ENCODE assay signal across 8 cellular contexts in genomic region chr1:244964112-244964971, GRCh38.
DNase-seq lines count a peak whose midpoint lies in the region; ATAC-seq and TF ChIP-seq lines count a peak whose summit lies in the region.

No MANE protein-coding gene starts in this region.

- H3K4me2 ChIP-seq in Loucy (ENCODE audit: low read depth, low read length, poor library complexity, severe bottlenecking) = peak overlapping the region; percentile 38

- H3K36me3 Mint-ChIP-seq in immature natural killer cell = no peaks in the 10 kb centered on the region
- H3K36me3 Mint-ChIP-seq in stimulated activated effector memory CD8-positive, alpha-beta T cell treated with anti-CD3 and anti-CD28 coated beads, Interleukin-12 subunit alpha, Interleukin-12 subunit beta, amount 100 ng/mL, for 72 hours = peaks cover 2% of the 10 kb centered on the region

- H3K4me1 Mint-ChIP-seq in immature natural killer cell = peaks cover 24 to 38% of the 10 kb centered on the region in 2 donors
- H3K4me1 Mint-ChIP-seq in stimulated activated effector memory CD8-positive, alpha-beta T cell treated with anti-CD3 and anti-CD28 coated beads, Interleukin-12 subunit alpha, Interleukin-12 subunit beta, amount 100 ng/mL, for 72 hours = peaks cover 16% of the 10 kb centered on the region

- H3K4me3 Mint-ChIP-seq in immature natural killer cell = peak overlapping the region; percentile 55 to 79 (median 74)
- H3K4me3 Mint-ChIP-seq in stimulated activated effector memory CD8-positive, alpha-beta T cell treated with anti-CD3 and anti-CD28 coated beads, Interleukin-12 subunit alpha, Interleukin-12 subunit beta, amount 100 ng/mL, for 72 hours = peak overlapping the region; percentile 19

- POLR2A ChIA-PET in GM10248 (lab: Yijun Ruan, JAX) = no interaction called here

- H3K4me3 ChIP-seq in Loucy (ENCODE audit: low read length, poor library complexity, severe bottlenecking) = no peak overlapping the region

- no peaks in the 10 kb centered on the region for H3F3A ChIP-seq in Loucy (ENCODE audit: low read depth)

- ATAC-seq in stimulated activated effector memory CD8-positive, alpha-beta T cell treated with anti-CD3 and anti-CD28 coated beads, Interleukin-12 subunit alpha, Interleukin-12 subunit beta, amount 100 ng/mL, for 72 hours = peak; percentile 37

- no peaks in the 10 kb centered on the region for H3K9me3 ChIP-seq in Loucy (ENCODE audit: insufficient read depth, low read depth, low read length)

- H2AFZ ChIP-seq in Loucy (ENCODE audit: low read length) = no peak overlapping the region

- peaks cover 27% of the 10 kb centered on the region for H3K4me1 ChIP-seq in Loucy (ENCODE audit: insufficient read depth, low read length, poor library complexity, severe bottlenecking)

- no peaks in the 10 kb centered on the region for H3K27me3 ChIP-seq in Loucy (ENCODE audit: insufficient read depth, low read length, poor library complexity, severe bottlenecking)

- H3K9me2 ChIP-seq in Loucy (replicated peaks; ENCODE audit: low read depth, low read length) = no peaks in the 10 kb centered on the region

- no peaks in the 10 kb centered on the region for H4K20me1 ChIP-seq in Loucy (ENCODE audit: insufficient read depth, low read length, poor library complexity, severe bottlenecking)

- TF ChIP-seq CTCF in Loucy (conservative IDR thresholded peaks at IDR 0.05; ENCODE audit: low read length) = no peak
- no peak for TF ChIP-seq CTCF in GM10248 (IDR thresholded peaks at IDR 0.05; ENCODE audit: control extremely low read depth, extremely low read depth, low read depth, missing control alignments)

- H3K27me3 Mint-ChIP-seq in immature natural killer cell (ENCODE audit: low read depth in 3 of 3) = peaks cover 0 to 6% (median 0%) of the 10 kb centered on the region in 3 donors

- H3K9me3 Mint-ChIP-seq in immature natural killer cell = no peaks in the 10 kb centered on the region
- H3K9me3 Mint-ChIP-seq in stimulated activated effector memory CD8-positive, alpha-beta T cell treated with anti-CD3 and anti-CD28 coated beads, Interleukin-12 subunit alpha, Interleukin-12 subunit beta, amount 100 ng/mL, for 72 hours = no peaks in the 10 kb centered on the region

- H3K36me3 ChIP-seq in Loucy (ENCODE audit: insufficient read depth, low read length) = no peaks in the 10 kb centered on the region

- peak overlapping the region; percentile 64 to 91 (median 88) for H3K27ac Mint-ChIP-seq in immature natural killer cell
- H3K27ac Mint-ChIP-seq in stimulated activated effector memory CD8-positive, alpha-beta T cell treated with anti-CD3 and anti-CD28 coated beads, Interleukin-12 subunit alpha, Interleukin-12 subunit beta, amount 100 ng/mL, for 72 hours = peak overlapping the region; percentile 63

- peaks cover 3% of the 10 kb centered on the region; the same call in 1 of the 2 replicates for H3K79me2 ChIP-seq in Loucy (ENCODE audit: insufficient read depth, low read length)

- peak overlapping the region; percentile 31 for H3K9ac ChIP-seq in Loucy (ENCODE audit: low read depth, low read length, poor library complexity, severe bottlenecking)

- CTCF ChIA-PET in GM10248 (lab: Yijun Ruan, JAX) = interaction anchor here (0.7 to 1.3 kb wide), 6 partner anchors 11 to 78 kb away, joined by 3 to 8 read pairs (median 4); no protein-coding TSS in a partner anchor

- peak; percentile 11 for DNase-seq in DMS53 treated with DMSO at 0.1 percent for 48 hours (lab: John Stamatoyannopoulos, UW; ENCODE audit: unreplicated experiment)
- DNase-seq in amniotic epithelial cell (ENCODE audit: low read depth) = peak; percentile 68
- DNase-seq in immature natural killer cell = peak; percentile 67 to 69 (median 68)
- DNase-seq in stimulated activated effector memory CD8-positive, alpha-beta T cell treated with anti-CD3 and anti-CD28 coated beads, Interleukin-12 subunit alpha, Interleukin-12 subunit beta, amount 100 ng/mL, for 72 hours (ENCODE audit: low spot score in 2 of 2) = no peak
- DNase-seq in SKM-1 (lab: John Stamatoyannopoulos, UW; ENCODE audit: unreplicated experiment) = no peak
- DNase-seq in HPDE6-E6E7 (ENCODE audit: extremely low spot score) = no peak
- no peak for DNase-seq in GM10248 (ENCODE audit: extremely low spot score)

Comparison
In these comparisons a context has a peak if more than half of its experiments do, and no peak if none do; other contexts are left out.
1. DNase-seq: peak in DMS53 treated with DMSO at 0.1 percent for 48 hours (single experiment), amniotic epithelial cell (single experiment) and immature natural killer cell (3 of 3); none in stimulated activated effector memory CD8-positive, alpha-beta T cell treated with anti-CD3 and anti-CD28 coated beads, Interleukin-12 subunit alpha, Interleukin-12 subunit beta, amount 100 ng/mL, for 72 hours (0 of 2), SKM-1 (single experiment), HPDE6-E6E7 (single experiment) and GM10248 (single experiment).